ENCODE assay signal across 17 cellular contexts in genomic region chr7:22713463-22713862, GRCh38. TPM values are rescaled to one million over a fixed set of nuclear protein-coding genes. Genes with fewer than 3 reads are reported as not detected.
"Had no signal": no experiment of that assay in that cellular context is flagged by ENCODE, and none has a peak within 500 bp of the region (broad histone marks: within the 10 kb centered on the region; RNA-seq: fewer than 3 reads in every experiment).

No MANE protein-coding gene starts in this region.

- H3K36me3 Mint-ChIP-seq: activated CD4-positive, alpha-beta memory T cell treated with anti-CD3 and anti-CD28 coated beads for 36 hours; naive thymus-derived CD8-positive, alpha-beta T cell; neural progenitor cell; type B pancreatic cell had no signal

- H3K4me3 Mint-ChIP-seq: activated CD4-positive, alpha-beta memory T cell treated with anti-CD3 and anti-CD28 coated beads for 36 hours; activated naive CD4-positive, alpha-beta T cell treated with anti-CD3 and anti-CD28 coated beads for 36 hours; activated naive CD8-positive, alpha-beta T cell treated with anti-CD3 and anti-CD28 coated beads, Interleukin-2, amount 10 ng/mL, durations not matched to agents 7 days and 5 days; activated T-cell treated with anti-CD3 and anti-CD28 coated beads, Interleukin-2, amount 50 U/mL, for 72 hours; naive thymus-derived CD8-positive, alpha-beta T cell; neural progenitor cell; type B pancreatic cell had no signal

- ATAC-seq: activated T-cell treated with anti-CD3 and anti-CD28 coated beads, Interleukin-2, amount 50 U/mL, for 72 hours; lower lobe of right lung; naive thymus-derived CD8-positive, alpha-beta T cell had no signal

- H3K27ac Mint-ChIP-seq: activated CD4-positive, alpha-beta memory T cell treated with anti-CD3 and anti-CD28 coated beads for 36 hours; activated naive CD4-positive, alpha-beta T cell treated with anti-CD3 and anti-CD28 coated beads for 36 hours; activated T-cell treated with anti-CD3 and anti-CD28 coated beads, Interleukin-2, amount 50 U/mL, for 72 hours; neural progenitor cell; type B pancreatic cell had no signal

- DNase-seq: activated CD4-positive, alpha-beta memory T cell treated with anti-CD3 and anti-CD28 coated beads for 36 hours; activated CD4-positive, alpha-beta T cell treated with anti-CD3 and anti-CD28 coated beads for 48 hours; activated effector memory CD4-positive, alpha-beta T cell treated with Interleukin-2 at 50 U/mL for 16 hours; activated naive CD4-positive, alpha-beta T cell treated with anti-CD3 and anti-CD28 coated beads for 36 hours; activated naive CD8-positive, alpha-beta T cell treated with anti-CD3 and anti-CD28 coated beads, Interleukin-2, amount 10 ng/mL, durations not matched to agents 7 days and 5 days; activated T-cell treated with anti-CD3 and anti-CD28 coated beads, Interleukin-2, amount 50 U/mL, for 72 hours; kidney; lower lobe of right lung; naive thymus-derived CD8-positive, alpha-beta T cell; posterior cingulate gyrus; sigmoid colon; stimulated activated CD4-positive, alpha-beta T cell treated with anti-CD3 and anti-CD28 coated beads, Interleukin-2, amount 100 ng/mL, for 48 hours; stimulated activated CD8-positive, alpha-beta memory T cell treated with anti-CD3 and anti-CD28 coated beads, Interleukin-4, amount 100 ng/mL, for 48 hours; stimulated activated naive CD4-positive, alpha-beta T cell treated with Interleukin-2 at 50 U/mL for 16 hours had no signal

- H3K9me3 Mint-ChIP-seq: activated CD4-positive, alpha-beta memory T cell treated with anti-CD3 and anti-CD28 coated beads for 36 hours; activated naive CD4-positive, alpha-beta T cell treated with anti-CD3 and anti-CD28 coated beads for 36 hours; activated T-cell treated with anti-CD3 and anti-CD28 coated beads, Interleukin-2, amount 50 U/mL, for 72 hours; naive thymus-derived CD8-positive, alpha-beta T cell; neural progenitor cell; type B pancreatic cell had no signal

RNA-seq across cellular contexts. Expression of gene IL6, which starts 13.5 kb away (rescaled TPM):
- total RNA-seq: cerebellum; naive thymus-derived CD8-positive, alpha-beta T cell had no signal
